24 cellular contexts compared by ENCODE assay signal in the genomic region with DNA sequence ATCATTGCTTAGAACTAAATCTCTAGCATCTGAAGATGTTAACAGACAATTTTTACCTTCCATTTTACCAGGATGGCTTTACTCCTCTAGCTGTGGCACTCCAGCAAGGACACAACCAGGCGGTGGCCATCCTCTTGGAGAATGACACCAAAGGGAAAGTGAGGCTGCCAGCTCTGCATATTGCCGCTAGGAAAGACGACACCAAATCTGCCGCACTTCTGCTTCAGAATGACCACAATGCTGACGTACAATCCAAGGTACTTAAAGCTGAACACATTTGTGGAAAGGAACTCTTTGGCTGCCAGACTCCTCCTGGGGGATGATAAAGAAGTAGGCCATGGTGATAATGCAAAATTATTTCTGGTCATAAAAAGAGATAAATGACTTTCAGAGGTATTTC.
"Had no signal": no experiment of that assay in that cellular context is flagged by ENCODE, and none has a peak within 500 bp of the region (broad histone marks: within the 10 kb centered on the region; RNA-seq: fewer than 3 reads in every experiment).

No MANE protein-coding gene starts in this region.

- H3K9me3 ChIP-seq: esophagus muscularis mucosa, gastroesophageal sphincter, heart left ventricle, left ventricle myocardium inferior, lower lobe of right lung, mucosa of descending colon had no signal

- H3K4me3 Mint-ChIP-seq: immature natural killer cell; mesothelial cell of epicardium; naive B cell; naive thymus-derived CD8-positive, alpha-beta T cell had no signal

- H3K9me3 Mint-ChIP-seq: mesothelial cell of epicardium had no signal

- H3K4me1 Mint-ChIP-seq: immature natural killer cell; naive B cell; naive thymus-derived CD8-positive, alpha-beta T cell had no signal

- H3K36me3 ChIP-seq: left ventricle myocardium inferior, lower lobe of right lung had no signal

- H3K4me3 ChIP-seq: coronary artery, dorsolateral prefrontal cortex, esophagus muscularis mucosa, gastroesophageal sphincter, heart left ventricle, hepatocyte, left ventricle myocardium inferior, lower lobe of right lung, mucosa of descending colon had no signal

- DNase-seq: dermis blood vessel endothelial cell; dorsolateral prefrontal cortex; effector CD4-positive, alpha-beta T cell; effector memory CD4-positive, alpha-beta T cell; foreskin keratinocyte; hypothalamus; immature natural killer cell; islet precursor cell; kidney; kidney glomerular epithelial cell; left colon; left ventricle myocardium inferior; lower lobe of right lung; mesenchymal stem cell; mucosa of descending colon; naive B cell; naive thymus-derived CD8-positive, alpha-beta T cell had no signal

- H3K27ac Mint-ChIP-seq: immature natural killer cell; mesothelial cell of epicardium; naive thymus-derived CD8-positive, alpha-beta T cell had no signal

- H3K27me3 ChIP-seq: dorsolateral prefrontal cortex, esophagus muscularis mucosa, foreskin keratinocyte, gastroesophageal sphincter, heart left ventricle, hepatocyte had no signal

- H3K4me1 ChIP-seq: esophagus muscularis mucosa, foreskin keratinocyte, gastroesophageal sphincter, lower lobe of right lung had no signal

- H3K36me3 Mint-ChIP-seq: immature natural killer cell; mesothelial cell of epicardium; naive B cell; naive thymus-derived CD8-positive, alpha-beta T cell had no signal

- H3K27ac ChIP-seq: coronary artery, dorsolateral prefrontal cortex, esophagus muscularis mucosa, foreskin keratinocyte, gastroesophageal sphincter, heart left ventricle, hepatocyte, left ventricle myocardium inferior, lower lobe of right lung had no signal

- ATAC-seq: foreskin keratinocyte; gastroesophageal sphincter; left colon; left lobe of liver; lower lobe of right lung; mucosa of descending colon; naive thymus-derived CD8-positive, alpha-beta T cell had no signal
